In genomic region chr13:67023088-67023893, GRCh38 we compare ENCODE assay signal across 10 cellular contexts.
DNase-seq lines count a peak whose midpoint lies in the region; ATAC-seq and TF ChIP-seq lines count a peak whose summit lies in the region.
"Had no signal": no experiment of that assay in that cellular context is flagged by ENCODE, and none has a peak within 500 bp of the region (broad histone marks: within the 10 kb centered on the region; RNA-seq: fewer than 3 reads in every experiment).

No MANE protein-coding gene starts in this region.

- H3K27me3 ChIP-seq in lung (ENCODE audit: control insufficient read depth, insufficient read depth) = no peaks in the 10 kb centered on the region
- no peaks in the 10 kb centered on the region for H3K27me3 ChIP-seq in adrenal gland

- intact Hi-C loops in adrenal gland (cut with DNase I) = no loop called here

- no peaks in the 10 kb centered on the region for H3K4me1 ChIP-seq in lung (ENCODE audit: control insufficient read depth in 2 of 2, insufficient read depth in 2 of 2, low read length in 2 of 2)
- H3K4me1 ChIP-seq in adrenal gland (replicated peaks in 1 of 2) = no peaks in the 10 kb centered on the region

- H3K27ac Mint-ChIP-seq in activated naive CD4-positive, alpha-beta T cell treated with anti-CD3 and anti-CD28 coated beads, Interleukin-2, amount 50 U/mL, for 72 hours = no peak overlapping the region
- H3K27ac Mint-ChIP-seq: activated T-helper 1 cell treated with anti-CD3 and anti-CD28 coated beads, Interleukin-12 subunit alpha, Interleukin-12 subunit beta, Interleukin-2, Interleukin-4 antibody, amounts not matched to agents 30 ng/mL and 10 ng/mL and 1 ng/mL, durations not matched to agents 14 hours and 24 hours and 36 hours had no signal

- DNase-seq in DMS 273 (lab: John Stamatoyannopoulos, UW; ENCODE audit: unreplicated experiment) (peak; percentile 66), NAMALWA (ENCODE audit: low spot score) (peak; percentile 58), astrocyte of the hippocampus (ENCODE audit: low read depth, low spot score) (peak; percentile 98), lung (ENCODE audit: low spot score) (peak; percentile 51), activated gamma-delta T cell treated with Interleukin-2 at 50 U/mL for 16 hours (no peak), SK-N-DZ (ENCODE audit: low spot score) (no peak), adrenal gland (no peak)
- no peak for DNase-seq in activated naive CD4-positive, alpha-beta T cell treated with anti-CD3 and anti-CD28 coated beads, Interleukin-2, amount 50 U/mL, for 72 hours (ENCODE audit: low spot score in 2 of 2)

- H3K36me3 Mint-ChIP-seq in activated naive CD4-positive, alpha-beta T cell treated with anti-CD3 and anti-CD28 coated beads, Interleukin-2, amount 50 U/mL, for 72 hours = no peaks in the 10 kb centered on the region

- H3K36me3 ChIP-seq in lung (ENCODE audit: control insufficient read depth in 2 of 2, insufficient read depth in 2 of 2, low read length in 2 of 2) (no peaks in the 10 kb centered on the region), adrenal gland (replicated peaks in 1 of 2) (no peaks in the 10 kb centered on the region)

- H3K27ac ChIP-seq in lung (ENCODE audit: low read depth in 1 of 2, low read length in 1 of 2) (no peak overlapping the region), adrenal gland (no peak overlapping the region)
- H3K27ac ChIP-seq: PC-9 had no signal

- no peak for ATAC-seq in lung (ENCODE audit: insufficient read depth, low FRiP score)
- no peak for ATAC-seq in activated naive CD4-positive, alpha-beta T cell treated with anti-CD3 and anti-CD28 coated beads, Interleukin-2, amount 50 U/mL, for 72 hours

- H3K4me3 ChIP-seq in lung (no peak overlapping the region), adrenal gland (no peak overlapping the region)
- H3K4me3 ChIP-seq: PC-9 had no signal

- H3K9me3 ChIP-seq in lung (ENCODE audit: control insufficient read depth in 2 of 2, insufficient read depth in 1 of 2, low read length in 1 of 2) (peaks cover 0 to 3% of the 10 kb centered on the region in 2 donors), adrenal gland (replicated peaks in 1 of 3) (no peaks in the 10 kb centered on the region)

- no peak for TF ChIP-seq POLR2A in adrenal gland (IDR thresholded peaks at IDR 0.05)

- 9 to 17% methylated on average over 4 of the region's 4 CpGs for WGBS in lung, 2 donors
- WGBS in adrenal gland, 4 donors = 42 to 56% (median 47%) methylated on average over 4 of the region's 4 CpGs

- no peak for TF ChIP-seq CTCF in lung (IDR thresholded peaks at IDR 0.05; ENCODE audit: control extremely low read depth, extremely low read depth)
- TF ChIP-seq CTCF in adrenal gland (IDR thresholded peaks at IDR 0.05) = no peak

- peaks cover 0 to 3% of the 10 kb centered on the region in 2 donors for H3K9me3 Mint-ChIP-seq in activated naive CD4-positive, alpha-beta T cell treated with anti-CD3 and anti-CD28 coated beads, Interleukin-2, amount 50 U/mL, for 72 hours
- H3K9me3 Mint-ChIP-seq: activated T-helper 1 cell treated with anti-CD3 and anti-CD28 coated beads, Interleukin-12 subunit alpha, Interleukin-12 subunit beta, Interleukin-2, Interleukin-4 antibody, amounts not matched to agents 30 ng/mL and 10 ng/mL and 1 ng/mL, durations not matched to agents 14 hours and 24 hours and 36 hours had no signal

Comparison
In these comparisons a context has a peak if more than half of its experiments do, and no peak if none do; other contexts are left out.
1. DNase-seq: peak in DMS 273 (single experiment), NAMALWA (single experiment), astrocyte of the hippocampus (single experiment) and lung (single experiment); none in activated gamma-delta T cell treated with Interleukin-2 at 50 U/mL for 16 hours (single experiment), SK-N-DZ (single experiment), activated naive CD4-positive, alpha-beta T cell treated with anti-CD3 and anti-CD28 coated beads, Interleukin-2, amount 50 U/mL, for 72 hours (0 of 2) and adrenal gland (0 of 7).